Comparison of ENCODE assay signal across 8 cellular contexts in the genomic region with DNA sequence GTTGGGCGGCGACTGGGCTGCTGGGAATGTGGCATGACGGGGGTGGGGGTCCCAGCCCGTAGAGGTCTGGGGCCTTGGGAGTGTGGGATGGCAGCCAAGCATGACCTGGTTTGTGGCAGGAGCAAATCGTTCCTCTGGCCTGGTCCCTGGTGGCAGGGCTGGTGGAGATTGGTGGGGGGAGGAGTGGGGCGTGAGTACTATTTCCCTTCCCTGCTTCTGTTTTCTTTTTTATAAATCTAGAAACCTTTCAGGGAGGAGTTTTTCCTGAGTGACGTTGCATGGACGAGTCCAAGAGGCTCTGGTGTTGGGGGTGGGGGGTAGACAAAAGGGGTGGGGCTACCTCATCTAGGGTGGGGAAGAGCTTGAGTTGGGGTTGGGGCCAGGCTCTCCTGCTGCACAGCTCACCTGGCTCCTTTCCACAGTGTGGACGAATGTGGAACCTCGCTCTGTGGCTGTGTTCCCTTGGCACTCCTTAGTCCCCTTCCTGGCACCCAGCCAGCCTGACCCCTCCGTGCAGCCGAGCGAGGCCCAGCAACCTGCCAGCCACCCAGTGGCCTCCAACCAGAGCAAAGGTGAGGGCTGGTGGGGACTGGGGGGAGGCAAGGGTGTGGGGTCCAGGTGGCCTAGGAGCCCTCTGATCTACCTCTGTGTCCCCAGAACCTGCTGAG. TPM values are rescaled to one million over a fixed set of nuclear protein-coding genes. Genes with fewer than 3 reads are reported as not detected.
DNase-seq lines count a peak whose midpoint lies in the region; ATAC-seq and TF ChIP-seq lines count a peak whose summit lies in the region.

No MANE protein-coding gene starts in this region.

- H3K4me3 ChIP-seq in DOHH2 (ENCODE audit: low read length) (peak overlapping the region; percentile 75), fibroblast of mammary gland (ENCODE audit: control insufficient read depth, low read depth, low read length) (no peak overlapping the region), MM.1S (ENCODE audit: low read length) (no peak overlapping the region)

- peak overlapping the region; percentile 61 for H3K27ac ChIP-seq in DOHH2 (ENCODE audit: low read depth, low read length)
- H3K27ac ChIP-seq in RWPE1: peak overlapping the region; percentile 100
- no peak overlapping the region for H3K27ac ChIP-seq in MM.1S (ENCODE audit: low read length)

- intact Hi-C loops in activated T-helper 1 cell treated with anti-CD3 and anti-CD28 coated beads, Interleukin-12 subunit alpha, Interleukin-12 subunit beta, Interleukin-2, Interleukin-4 antibody, amounts not matched to agents 30 ng/mL and 10 ng/mL and 1 ng/mL, durations not matched to agents 14 hours and 24 hours and 36 hours (cut with micrococcal nuclease): no loop called here

- POLR2A ChIA-PET in RWPE1 (lab: Yijun Ruan, JAX; ENCODE audit: low non-redundant PET): no interaction called here

- H3K27me3 ChIP-seq in DOHH2 (ENCODE audit: control insufficient read depth, low read length): no peaks in the 10 kb centered on the region
- H3K27me3 ChIP-seq in MM.1S (replicated peaks; ENCODE audit: insufficient read depth, low read length): no peaks in the 10 kb centered on the region

- 0 out of 2 replicates have a peak, but pooled peaks cover 3% of the 10 kb centered on the region for H4K20me1 ChIP-seq in DOHH2 (ENCODE audit: control insufficient read depth, insufficient read depth, low read depth, low read length)
- H4K20me1 ChIP-seq in MM.1S (ENCODE audit: insufficient read depth, low read length): no peaks in the 10 kb centered on the region

- H3K4me1 ChIP-seq in DOHH2 (ENCODE audit: control insufficient read depth, low read length) (peaks cover 42% of the 10 kb centered on the region), MM.1S (ENCODE audit: low read length) (peaks cover 13% of the 10 kb centered on the region)

- H3F3A ChIP-seq in DOHH2 (ENCODE audit: control insufficient read depth, insufficient read depth) (peaks cover 12% of the 10 kb centered on the region), MM.1S (ENCODE audit: insufficient read depth, low read length) (peaks cover 6% of the 10 kb centered on the region; the same call in 1 of the 2 replicates)

- peak overlapping the region; percentile 87 for H3K4me2 ChIP-seq in DOHH2 (ENCODE audit: low read length)
- no peak overlapping the region for H3K4me2 ChIP-seq in MM.1S (ENCODE audit: low read depth, low read length)

- H3K27me3 Mint-ChIP-seq in activated T-helper 1 cell treated with anti-CD3 and anti-CD28 coated beads, Interleukin-12 subunit alpha, Interleukin-12 subunit beta, Interleukin-2, Interleukin-4 antibody, amounts not matched to agents 30 ng/mL and 10 ng/mL and 1 ng/mL, durations not matched to agents 14 hours and 24 hours and 36 hours (ENCODE audit: insufficient read depth): no peaks in the 10 kb centered on the region

- CTCF ChIA-PET in RWPE1 (lab: Yijun Ruan, JAX): interaction anchor here (1.2 kb wide), 1 partner anchor 152 kb away, joined by 3 read pairs; no protein-coding TSS in a partner anchor

- no peaks in the 10 kb centered on the region for H3K9me3 Mint-ChIP-seq in activated T-helper 1 cell treated with anti-CD3 and anti-CD28 coated beads, Interleukin-12 subunit alpha, Interleukin-12 subunit beta, Interleukin-2, Interleukin-4 antibody, amounts not matched to agents 30 ng/mL and 10 ng/mL and 1 ng/mL, durations not matched to agents 14 hours and 24 hours and 36 hours

- H3K36me3 ChIP-seq in DOHH2 (ENCODE audit: control insufficient read depth, low read length): peaks cover 57% of the 10 kb centered on the region
- no peaks in the 10 kb centered on the region for H3K36me3 ChIP-seq in MM.1S (replicated peaks; ENCODE audit: insufficient read depth, low read length)

- no peaks in the 10 kb centered on the region for H3K9me2 ChIP-seq in DOHH2 (replicated peaks; ENCODE audit: control insufficient read depth, low read length)
- no peaks in the 10 kb centered on the region for H3K9me2 ChIP-seq in MM.1S (replicated peaks; ENCODE audit: insufficient read depth, low read length)

- H3K9ac ChIP-seq in MM.1S (ENCODE audit: low read length): no peak overlapping the region

- DNase-seq in RWPE1 (ENCODE audit: low spot score) (no peak), fibroblast of mammary gland (ENCODE audit: low read depth) (peak; percentile 49), renal cortical epithelial cell (ENCODE audit: low read depth) (peak; percentile 40), MM.1S (no peak), NCI-H1105 (lab: John Stamatoyannopoulos, UW) (no peak)
- DNase-seq in activated T-helper 1 cell treated with anti-CD3 and anti-CD28 coated beads, Interleukin-12 subunit alpha, Interleukin-12 subunit beta, Interleukin-2, Interleukin-4 antibody, amounts not matched to agents 30 ng/mL and 10 ng/mL and 1 ng/mL, durations not matched to agents 14 hours and 24 hours and 36 hours (ENCODE audit: low spot score): no peak

- H3K4me3 Mint-ChIP-seq in activated T-helper 1 cell treated with anti-CD3 and anti-CD28 coated beads, Interleukin-12 subunit alpha, Interleukin-12 subunit beta, Interleukin-2, Interleukin-4 antibody, amounts not matched to agents 30 ng/mL and 10 ng/mL and 1 ng/mL, durations not matched to agents 14 hours and 24 hours and 36 hours: no peak overlapping the region

- H3K27ac Mint-ChIP-seq in activated T-helper 1 cell treated with anti-CD3 and anti-CD28 coated beads, Interleukin-12 subunit alpha, Interleukin-12 subunit beta, Interleukin-2, Interleukin-4 antibody, amounts not matched to agents 30 ng/mL and 10 ng/mL and 1 ng/mL, durations not matched to agents 14 hours and 24 hours and 36 hours: no peak overlapping the region

- ATAC-seq in HG02885 (IDR thresholded peaks at IDR 0.05; ENCODE audit: poor library complexity, unreplicated experiment): no peak

- H3K79me2 ChIP-seq in DOHH2 (ENCODE audit: control insufficient read depth, low read length) (peaks cover 34% of the 10 kb centered on the region), MM.1S (ENCODE audit: low read length) (peaks cover 19% of the 10 kb centered on the region)

- H3K36me3 Mint-ChIP-seq in activated T-helper 1 cell treated with anti-CD3 and anti-CD28 coated beads, Interleukin-12 subunit alpha, Interleukin-12 subunit beta, Interleukin-2, Interleukin-4 antibody, amounts not matched to agents 30 ng/mL and 10 ng/mL and 1 ng/mL, durations not matched to agents 14 hours and 24 hours and 36 hours (ENCODE audit: low read depth): peaks cover 5% of the 10 kb centered on the region

- no peak overlapping the region for H2AFZ ChIP-seq in MM.1S (ENCODE audit: low read length)

- TF ChIP-seq CTCF in DOHH2 (IDR thresholded peaks at IDR 0.05; ENCODE audit: low read depth, low read length, poor library complexity, severe bottlenecking) (no peak), RWPE1 (conservative IDR thresholded peaks at IDR 0.05; ENCODE audit: low read depth) (no peak), fibroblast of mammary gland (conservative IDR thresholded peaks at IDR 0.05; ENCODE audit: control insufficient read depth, insufficient read depth, low read depth, low read length) (no peak), MM.1S (IDR thresholded peaks at IDR 0.05; ENCODE audit: low read length) (no peak)

- no peaks in the 10 kb centered on the region for H3K9me3 ChIP-seq in DOHH2 (ENCODE audit: control insufficient read depth, insufficient read depth, low read length)
- no peaks in the 10 kb centered on the region for H3K9me3 ChIP-seq in MM.1S (replicated peaks; ENCODE audit: insufficient read depth, low read length)

- H3K4me1 Mint-ChIP-seq in activated T-helper 1 cell treated with anti-CD3 and anti-CD28 coated beads, Interleukin-12 subunit alpha, Interleukin-12 subunit beta, Interleukin-2, Interleukin-4 antibody, amounts not matched to agents 30 ng/mL and 10 ng/mL and 1 ng/mL, durations not matched to agents 14 hours and 24 hours and 36 hours (ENCODE audit: low read depth): peaks cover 29% of the 10 kb centered on the region

RNA-seq across cellular contexts. Expression of gene PRR19, which starts 15.4 kb away (rescaled TPM):
- 0.65 TPM in 1 of 2 replicates, not detected in the other for total RNA-seq in renal cortical epithelial cell
- total RNA-seq in activated T-helper 1 cell treated with anti-CD3 and anti-CD28 coated beads, Interleukin-12 subunit alpha, Interleukin-12 subunit beta, Interleukin-2, Interleukin-4 antibody, amounts not matched to agents 30 ng/mL and 10 ng/mL and 1 ng/mL, durations not matched to agents 14 hours and 24 hours and 36 hours: 1.0 and 1.4 TPM in 2 replicates

RNA-seq across cellular contexts. Expression of gene PAFAH1B3, which starts 15.9 kb away (rescaled TPM):
- 45.9 and 75.4 TPM in 2 replicates for total RNA-seq in renal cortical epithelial cell
- 48.7 and 50.1 TPM in 2 replicates for total RNA-seq in activated T-helper 1 cell treated with anti-CD3 and anti-CD28 coated beads, Interleukin-12 subunit alpha, Interleukin-12 subunit beta, Interleukin-2, Interleukin-4 antibody, amounts not matched to agents 30 ng/mL and 10 ng/mL and 1 ng/mL, durations not matched to agents 14 hours and 24 hours and 36 hours

RNA-seq across cellular contexts. Expression of gene CIC, which starts 17.4 kb away (rescaled TPM):
- 9.0 and 67.9 TPM in 2 replicates for total RNA-seq in renal cortical epithelial cell
- total RNA-seq in activated T-helper 1 cell treated with anti-CD3 and anti-CD28 coated beads, Interleukin-12 subunit alpha, Interleukin-12 subunit beta, Interleukin-2, Interleukin-4 antibody, amounts not matched to agents 30 ng/mL and 10 ng/mL and 1 ng/mL, durations not matched to agents 14 hours and 24 hours and 36 hours: 66.9 and 68.0 TPM in 2 replicates

RNA-seq across cellular contexts. Expression of gene TMEM145, which starts 26.6 kb away (rescaled TPM):
- total RNA-seq in renal cortical epithelial cell: not detected in 2 replicates
- 0.56 and 2.1 TPM in 2 replicates for total RNA-seq in activated T-helper 1 cell treated with anti-CD3 and anti-CD28 coated beads, Interleukin-12 subunit alpha, Interleukin-12 subunit beta, Interleukin-2, Interleukin-4 antibody, amounts not matched to agents 30 ng/mL and 10 ng/mL and 1 ng/mL, durations not matched to agents 14 hours and 24 hours and 36 hours

RNA-seq across cellular contexts. Expression of gene ERF, which starts 31.6 kb away (rescaled TPM):
- total RNA-seq in renal cortical epithelial cell: 15.5 and 23.2 TPM in 2 replicates
- 71.9 and 78.4 TPM in 2 replicates for total RNA-seq in activated T-helper 1 cell treated with anti-CD3 and anti-CD28 coated beads, Interleukin-12 subunit alpha, Interleukin-12 subunit beta, Interleukin-2, Interleukin-4 antibody, amounts not matched to agents 30 ng/mL and 10 ng/mL and 1 ng/mL, durations not matched to agents 14 hours and 24 hours and 36 hours

Comparison
In these comparisons a context has a peak if more than half of its experiments do, and no peak if none do; other contexts are left out.
1. DNase-seq: peak in fibroblast of mammary gland (single experiment) and renal cortical epithelial cell (single experiment); none in RWPE1 (single experiment), MM.1S (single experiment), NCI-H1105 (single experiment) and activated T-helper 1 cell treated with anti-CD3 and anti-CD28 coated beads, Interleukin-12 subunit alpha, Interleukin-12 subunit beta, Interleukin-2, Interleukin-4 antibody, amounts not matched to agents 30 ng/mL and 10 ng/mL and 1 ng/mL, durations not matched to agents 14 hours and 24 hours and 36 hours (single experiment).